In the genomic region with DNA sequence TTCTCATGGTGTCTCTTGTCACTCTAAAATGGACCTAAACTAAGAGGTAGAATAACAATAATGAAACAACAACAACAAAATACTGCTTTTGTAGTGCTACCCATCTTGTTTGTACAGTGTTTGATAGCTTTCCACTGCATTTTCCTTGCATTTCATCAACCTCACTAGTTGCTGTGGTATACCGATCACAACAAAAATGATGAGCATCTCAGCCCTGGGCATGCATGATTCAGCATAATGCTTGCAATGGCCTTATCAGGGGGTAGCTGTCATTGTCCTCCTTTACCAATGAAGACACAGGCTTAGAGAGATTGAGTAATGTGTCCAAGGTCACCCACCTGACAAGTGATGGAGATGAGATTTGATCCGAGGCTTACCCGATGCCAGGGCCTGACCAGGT, we compare ENCODE assay signal across 17 cellular contexts.
DNase-seq lines count a peak whose midpoint lies in the region; ATAC-seq and TF ChIP-seq lines count a peak whose summit lies in the region.
"Had no signal": no experiment of that assay in that cellular context is flagged by ENCODE, and none has a peak within 500 bp of the region (broad histone marks: within the 10 kb centered on the region; RNA-seq: fewer than 3 reads in every experiment).

No MANE protein-coding gene starts in this region.

- no peaks in the 10 kb centered on the region for H3K27me3 Mint-ChIP-seq in chondrocyte (ENCODE audit: low read depth)
- H3K27me3 Mint-ChIP-seq: CD4-positive, alpha-beta T cell had no signal

- H3K4ac ChIP-seq in mesenchymal stem cell (ENCODE audit: low read depth in 1 of 2, low read length in 2 of 2): peak overlapping the region in 1 of 2 experiments; percentile 40

- H2BK15ac ChIP-seq in mesenchymal stem cell (ENCODE audit: low read depth, poor library complexity, severe bottlenecking): no peak overlapping the region

- peaks cover 30% of the 10 kb centered on the region for H3K4me1 ChIP-seq in mesenchymal stem cell (ENCODE audit: control insufficient read depth, insufficient read depth, low read depth, low read length)
- H3K4me1 ChIP-seq: Caco-2 had no signal

- H3K36me3 ChIP-seq in mesenchymal stem cell (ENCODE audit: control insufficient read depth in 1 of 2, insufficient read depth in 2 of 2, low read depth in 1 of 2, low read length in 2 of 2): peaks cover 0 to 5% of the 10 kb centered on the region in 2 experiments

- peak overlapping the region; percentile 87 for H3K27ac Mint-ChIP-seq in chondrocyte (ENCODE audit: unreplicated experiment)
- H3K27ac Mint-ChIP-seq: CD4-positive, alpha-beta T cell had no signal

- H2BK120ac ChIP-seq in mesenchymal stem cell (ENCODE audit: low read depth, low read length): no peak overlapping the region

- DNase-seq in AG10803 (ENCODE audit: low read depth) (peak; percentile 63), RPMI7951 (ENCODE audit: low read depth) (peak; percentile 54), chondrocyte (ENCODE audit: low spot score) (no peak), mesenchymal stem cell (no peak), NCI-H2196 (lab: John Stamatoyannopoulos, UW; ENCODE audit: unreplicated experiment) (no peak), substantia nigra (lab: John Stamatoyannopoulos, UW) (no peak)
- no peak for DNase-seq in stimulated activated CD4-positive, alpha-beta T cell treated with anti-CD3 and anti-CD28 coated beads, Interleukin-2, amount 100 ng/mL, for 48 hours
- DNase-seq: Caco-2; CD4-positive, alpha-beta T cell; GF-D8; KBM-7; NCI-H1105; NCI-H510A; NCI-H774; RPMI8226; SIG-M5 had no signal

- TF ChIP-seq CTCF in AG10803 (conservative IDR thresholded peaks at IDR 0.05; ENCODE audit: low read length): no peak
- TF ChIP-seq CTCF in chondrocyte (IDR thresholded peaks at IDR 0.05): no peak

- H4K91ac ChIP-seq in mesenchymal stem cell (ENCODE audit: low read length): no peak overlapping the region

- peak overlapping the region; percentile 12 to 74 for H2BK12ac ChIP-seq in mesenchymal stem cell (ENCODE audit: low read length in 2 of 2)

- H3K23ac ChIP-seq in mesenchymal stem cell (ENCODE audit: low read length in 2 of 2): no peak overlapping the region

- H3K4me3 Mint-ChIP-seq in chondrocyte (ENCODE audit: unreplicated experiment): no peak overlapping the region
- H3K4me3 Mint-ChIP-seq: CD4-positive, alpha-beta T cell had no signal

- no peak overlapping the region for H2AFZ ChIP-seq in mesenchymal stem cell (ENCODE audit: low read depth, low read length)

- H4K8ac ChIP-seq in mesenchymal stem cell (ENCODE audit: low read length): peak overlapping the region; percentile 1

- H3K36me3 Mint-ChIP-seq in chondrocyte (ENCODE audit: low read depth): no peaks in the 10 kb centered on the region

- H3K18ac ChIP-seq in mesenchymal stem cell (ENCODE audit: low read depth in 1 of 2, low read length in 2 of 2): peak overlapping the region in 1 of 2 experiments; percentile 58

- H3K9ac ChIP-seq in mesenchymal stem cell (ENCODE audit: low read length): no peak overlapping the region

- H3K9me3 Mint-ChIP-seq in chondrocyte (ENCODE audit: low read depth): no peaks in the 10 kb centered on the region
- H3K9me3 Mint-ChIP-seq: CD4-positive, alpha-beta T cell had no signal

- H3K27me3 ChIP-seq in mesenchymal stem cell (ENCODE audit: control insufficient read depth in 1 of 2, insufficient read depth in 1 of 2, low read length in 2 of 2): no peaks in the 10 kb centered on the region

- no peak for ATAC-seq in GM19397 (IDR thresholded peaks at IDR 0.05; ENCODE audit: unreplicated experiment)

- H3K4me2 ChIP-seq in mesenchymal stem cell (ENCODE audit: low read length, poor library complexity, severe bottlenecking): no peak overlapping the region

- H3K27ac ChIP-seq in mesenchymal stem cell (ENCODE audit: low read length, poor library complexity, severe bottlenecking) (peak overlapping the region; percentile 91), substantia nigra (ENCODE audit: low read depth, low read length, poor library complexity, severe bottlenecking) (no peak overlapping the region)

- H3K4me3 ChIP-seq in AG10803 (ENCODE audit: low read length): no peak overlapping the region
- no peak overlapping the region for H3K4me3 ChIP-seq in mesenchymal stem cell (ENCODE audit: insufficient read depth in 1 of 2, low read depth in 1 of 2, low read length in 2 of 2)

- H3K9me3 ChIP-seq in mesenchymal stem cell (ENCODE audit: control insufficient read depth, low read length): no peaks in the 10 kb centered on the region
- H3K9me3 ChIP-seq: Caco-2 had no signal

- 98% methylated on average over 3 of the region's 3 CpGs for WGBS in mesenchymal stem cell

- H3K14ac ChIP-seq in mesenchymal stem cell (ENCODE audit: low read length in 2 of 2): peak overlapping the region in 1 of 2 experiments; percentile 45

- H3K4me1 Mint-ChIP-seq in chondrocyte (ENCODE audit: low read depth): peaks cover 60% of the 10 kb centered on the region

- peak overlapping the region; percentile 85 for H2AK5ac ChIP-seq in mesenchymal stem cell (ENCODE audit: low read length, severe bottlenecking)

- H3K79me1 ChIP-seq in mesenchymal stem cell (replicated peaks; ENCODE audit: low read length, poor library complexity, severe bottlenecking): peaks cover 6% of the 10 kb centered on the region

- H2BK5ac ChIP-seq in mesenchymal stem cell (ENCODE audit: low read depth, low read length, poor library complexity, severe bottlenecking): peak overlapping the region; percentile 21

Comparison
In these comparisons a context has a peak if more than half of its experiments do, and no peak if none do; other contexts are left out.
1. DNase-seq: peak in AG10803 (single experiment) and RPMI7951 (single experiment); none in chondrocyte (single experiment), mesenchymal stem cell (single experiment), NCI-H2196 (single experiment), stimulated activated CD4-positive, alpha-beta T cell treated with anti-CD3 and anti-CD28 coated beads, Interleukin-2, amount 100 ng/mL, for 48 hours (0 of 2) and substantia nigra (0 of 49).